ENCODE assay signal across 28 cellular contexts in genomic region chr5:53386341-53386740, GRCh38.
"Had no signal": no experiment of that assay in that cellular context is flagged by ENCODE, and none has a peak within 500 bp of the region (broad histone marks: within the 10 kb centered on the region; RNA-seq: fewer than 3 reads in every experiment).

No MANE protein-coding gene starts in this region.

- DNase-seq: activated CD4-positive, alpha-beta memory T cell treated with anti-CD3 and anti-CD28 coated beads, Interleukin-2, amount 10 ng/mL, durations not matched to agents 7 days and 5 days; activated CD4-positive, alpha-beta T cell treated with anti-CD3 and anti-CD28 coated beads for 36 hours; activated CD4-positive, alpha-beta T cell treated with anti-CD3 and anti-CD28 coated beads, Interleukin-2, amount 10 ng/mL, durations not matched to agents 24 days and 14 days; activated CD4-positive, CD25-positive, alpha-beta regulatory T cell; activated CD4-positive, CD25-positive, alpha-beta regulatory T cell treated with anti-CD3 and anti-CD28 coated beads, Interleukin-2, amount 50 U/mL, for 72 hours; activated CD8-positive, alpha-beta memory T cell treated with anti-CD3 and anti-CD28 coated beads, Interleukin-2, amount 50 U/mL, for 48 hours; activated effector memory CD4-positive, alpha-beta T cell treated with Interleukin-2 at 50 U/mL for 16 hours; activated gamma-delta T cell treated with Interleukin-2 at 50 U/mL for 16 hours; activated naive CD4-positive, alpha-beta T cell treated with anti-CD3 and anti-CD28 coated beads, Interleukin-2, amount 50 U/mL, for 16 hours; activated naive CD4-positive, alpha-beta T cell treated with Interleukin-2 at 50 U/mL for 16 hours; activated T-cell treated with anti-CD3 and anti-CD28 coated beads for 4 hours; activated T-cell treated with anti-CD3 and anti-CD28 coated beads, Interleukin-2, amount 50 U/mL, for 24 hours; amygdala; aorta; body of pancreas; caudate nucleus; cortex of kidney; dermis blood vessel endothelial cell; effector CD4-positive, alpha-beta T cell; effector memory CD8-positive, alpha-beta T cell; foreskin melanocyte; heart right ventricle; T-helper 2 cell had no signal

- H2AFZ ChIP-seq: hepatocyte had no signal

- H3K4me3 ChIP-seq: body of pancreas, gastroesophageal sphincter, heart right ventricle, hepatocyte had no signal

- FAIRE-seq: colon had no signal

- ATAC-seq: activated CD4-positive, alpha-beta T cell treated with anti-CD3 and anti-CD28 coated beads for 36 hours; activated T-helper 17 cell treated with anti-CD3 and anti-CD28 coated beads, Interleukin-2, amount 50 U/mL, for 72 hours; body of pancreas; effector memory CD8-positive, alpha-beta T cell; esophagus mucosa; gastroesophageal sphincter; heart right ventricle had no signal

- H3K4me1 ChIP-seq: body of pancreas, gastroesophageal sphincter, heart right ventricle had no signal

- H3K27me3 ChIP-seq: body of pancreas, gastroesophageal sphincter, hepatocyte had no signal

- H3K36me3 ChIP-seq: gastroesophageal sphincter, heart right ventricle had no signal

- H3K79me2 ChIP-seq: hepatocyte had no signal

- H3K4me2 ChIP-seq: hepatocyte had no signal

- H3K27ac ChIP-seq: body of pancreas, gastroesophageal sphincter, heart right ventricle, hepatocyte had no signal
